ENCODE assay signal across 14 cellular contexts in genomic region chr5:53406630-53407316, GRCh38.
DNase-seq lines count a peak whose midpoint lies in the region; ATAC-seq, FAIRE-seq and TF ChIP-seq lines count a peak whose summit lies in the region.
"Had no signal": no experiment of that assay in that cellular context is flagged by ENCODE, and none has a peak within 500 bp of the region (broad histone marks: within the 10 kb centered on the region; RNA-seq: fewer than 3 reads in every experiment).

No MANE protein-coding gene starts in this region.

- DNase-seq in H54 (ENCODE audit: insufficient read length, low spot score) (no peak), RWPE2 (ENCODE audit: low spot score) (no peak), epithelial cell of proximal tubule (ENCODE audit: low read depth) (peak; percentile 76), skeletal muscle cell (ENCODE audit: low read depth) (peak; percentile 77), transverse colon (no peak), GM19239 (ENCODE audit: insufficient read length, low spot score) (no peak)
- no peak for DNase-seq in effector memory CD8-positive, alpha-beta T cell
- DNase-seq: DMS 273 treated with DMSO at 0.1 percent for 48 hours; left cardiac atrium; NCI-H2107; stimulated activated naive B cell treated with anti-CD40 and anti-IgM and Interleukin-4, amounts not matched to agents 10 μg/mL and 1 μg/mL and 100 μg/mL, for 72 hours; T-helper 9 cell had no signal

- H3K4me1 ChIP-seq in RWPE2 (ENCODE audit: insufficient read depth, poor library complexity, severe bottlenecking) (peaks cover 21% of the 10 kb centered on the region), transverse colon (peaks cover 0 to 4% (median 0%) of the 10 kb centered on the region in 4 donors)

- no peaks in the 10 kb centered on the region for H3K27me3 ChIP-seq in RWPE2 (ENCODE audit: insufficient read depth, poor library complexity, severe bottlenecking)
- H3K27me3 ChIP-seq in transverse colon = no peaks in the 10 kb centered on the region

- H3K9me3 ChIP-seq in RWPE2 (ENCODE audit: severe bottlenecking) = peaks cover 3% of the 10 kb centered on the region
- H3K9me3 ChIP-seq in transverse colon = no peaks in the 10 kb centered on the region

- in situ Hi-C loops in transverse colon (cut with MboI; ENCODE audit: low pct_ligation_motif_present in 1 of 4, low pct_unique_long_range_greater_than_20kb in 1 of 4, low sequenced_read_pairs in 3 of 4) = no loop called here

- H3K4me1 Mint-ChIP-seq in effector memory CD8-positive, alpha-beta T cell (ENCODE audit: low read depth in 2 of 2) = peaks cover 0 to 4% of the 10 kb centered on the region in 2 donors
- H3K4me1 Mint-ChIP-seq: brain; stimulated activated naive B cell treated with anti-CD40 and anti-IgM and Interleukin-4, amounts not matched to agents 10 μg/mL and 1 μg/mL and 100 μg/mL, for 72 hours had no signal

- intact Hi-C loops in transverse colon (cut with DNase I; ENCODE audit: low total_unique reads) = no loop called here

- no peak overlapping the region for H3K27ac Mint-ChIP-seq in effector memory CD8-positive, alpha-beta T cell
- H3K27ac Mint-ChIP-seq: brain; stimulated activated naive B cell treated with anti-CD40 and anti-IgM and Interleukin-4, amounts not matched to agents 10 μg/mL and 1 μg/mL and 100 μg/mL, for 72 hours had no signal

- no peak for TF ChIP-seq POLR2A in H54 (IDR thresholded peaks at IDR 0.05; ENCODE audit: low read depth, low read length)
- no peak for TF ChIP-seq POLR2A in transverse colon (IDR thresholded peaks at IDR 0.05)

- H3K36me3 ChIP-seq in RWPE2 (ENCODE audit: low read depth) (no peaks in the 10 kb centered on the region), transverse colon (no peaks in the 10 kb centered on the region)

- 88 to 94% methylated on average over 4 of the region's 4 CpGs for WGBS in transverse colon (ENCODE audit: low coverage in 1 of 2), 2 donors

- H3K9me3 Mint-ChIP-seq in effector memory CD8-positive, alpha-beta T cell = no peaks in the 10 kb centered on the region
- H3K9me3 Mint-ChIP-seq: brain; stimulated activated naive B cell treated with anti-CD40 and anti-IgM and Interleukin-4, amounts not matched to agents 10 μg/mL and 1 μg/mL and 100 μg/mL, for 72 hours had no signal

- FAIRE-seq in H54 (lab: Jason Lieb, UNC) = peak; percentile 93
- FAIRE-seq in GM19239 (lab: Jason Lieb, UNC) = no peak

- TF ChIP-seq CTCF in RWPE2 (IDR thresholded peaks at IDR 0.05; ENCODE audit: poor library complexity, severe bottlenecking) (no peak), epithelial cell of proximal tubule (conservative IDR thresholded peaks at IDR 0.05; ENCODE audit: low read depth, low read length) (no peak), transverse colon (IDR thresholded peaks at IDR 0.05) (no peak)

- ATAC-seq in RWPE2 (ENCODE audit: low read depth) = peak; percentile 94
- ATAC-seq in effector memory CD8-positive, alpha-beta T cell (replicated peaks) = no peak
- no peak for ATAC-seq in GM19324 (IDR thresholded peaks at IDR 0.05; ENCODE audit: low FRiP score, unreplicated experiment)
- ATAC-seq: left cardiac atrium; stimulated activated naive B cell treated with anti-CD40 and anti-IgM and Interleukin-4, amounts not matched to agents 10 μg/mL and 1 μg/mL and 100 μg/mL, for 72 hours had no signal

- no peaks in the 10 kb centered on the region for H3K36me3 Mint-ChIP-seq in effector memory CD8-positive, alpha-beta T cell (ENCODE audit: insufficient read depth)
- H3K36me3 Mint-ChIP-seq: brain; stimulated activated naive B cell treated with anti-CD40 and anti-IgM and Interleukin-4, amounts not matched to agents 10 μg/mL and 1 μg/mL and 100 μg/mL, for 72 hours had no signal

- peak overlapping the region; percentile 70 for H3K27ac ChIP-seq in RWPE2 (ENCODE audit: poor library complexity, severe bottlenecking)
- no peak overlapping the region for H3K27ac ChIP-seq in transverse colon

- H3K4me3 ChIP-seq in RWPE2 (ENCODE audit: severe bottlenecking) = no peak overlapping the region
- H3K4me3 ChIP-seq in epithelial cell of proximal tubule (ENCODE audit: low read depth, low read length) = no peak overlapping the region
- H3K4me3 ChIP-seq in skeletal muscle cell (ENCODE audit: low read depth, low read length) = no peak overlapping the region
- H3K4me3 ChIP-seq in transverse colon = no peak overlapping the region

- H3K27me3 Mint-ChIP-seq in effector memory CD8-positive, alpha-beta T cell = no peaks in the 10 kb centered on the region

- H3K4me3 Mint-ChIP-seq in effector memory CD8-positive, alpha-beta T cell = no peak overlapping the region
- H3K4me3 Mint-ChIP-seq: brain; stimulated activated naive B cell treated with anti-CD40 and anti-IgM and Interleukin-4, amounts not matched to agents 10 μg/mL and 1 μg/mL and 100 μg/mL, for 72 hours had no signal

- TF ChIP-seq EP300 in transverse colon (IDR thresholded peaks at IDR 0.05; ENCODE audit: low read depth) = no peak

Comparison
In these comparisons a context has a peak if more than half of its experiments do, and no peak if none do; other contexts are left out.
1. DNase-seq: peak in epithelial cell of proximal tubule (single experiment) and skeletal muscle cell (single experiment); none in H54 (single experiment), RWPE2 (single experiment), effector memory CD8-positive, alpha-beta T cell (0 of 3), transverse colon (single experiment) and GM19239 (single experiment).